Comparison of ENCODE assay signal across 8 cellular contexts in the genomic region with DNA sequence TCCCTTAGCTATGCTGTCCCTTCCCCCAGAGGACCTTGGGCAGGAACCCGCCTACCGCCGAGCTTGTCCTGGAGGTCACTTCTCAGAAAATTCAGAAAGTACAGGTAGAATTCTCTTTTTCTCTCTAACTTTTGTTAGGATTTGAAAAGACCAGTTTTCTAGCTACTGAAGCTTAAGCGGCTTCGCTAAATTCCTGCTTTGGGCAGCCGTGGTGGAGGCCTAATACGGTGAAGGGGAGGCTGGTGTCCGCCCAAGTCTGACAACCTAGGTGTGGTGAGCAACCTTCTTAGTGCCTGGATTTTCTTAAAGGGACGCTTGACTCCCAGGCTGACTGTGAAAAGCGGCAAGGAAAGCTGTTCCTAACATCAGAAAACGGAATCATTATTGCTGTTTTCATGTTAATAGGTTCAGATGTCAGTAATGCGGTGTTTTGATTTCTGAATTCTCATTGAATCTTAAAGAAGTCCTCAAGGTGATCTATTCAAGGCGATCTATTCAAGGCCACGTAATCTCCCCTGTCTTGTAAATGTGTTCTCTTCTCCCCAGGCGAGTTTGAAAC. TPM values are rescaled to one million over a fixed set of nuclear protein-coding genes. Genes with fewer than 3 reads are reported as not detected.
DNase-seq lines count a peak whose midpoint lies in the region; ATAC-seq, FAIRE-seq and TF ChIP-seq lines count a peak whose summit lies in the region.

No MANE protein-coding gene starts in this region.

- no peak for DNase-seq in AG10803 (ENCODE audit: low read depth)
- no peak for DNase-seq in astrocyte of the cerebellum (ENCODE audit: low read depth)
- no peak for DNase-seq in kidney
- DNase-seq in suprapubic skin (ENCODE audit: low spot score in 2 of 2), result no peak
- DNase-seq in EL, result no peak

- in situ Hi-C loops in astrocyte of the cerebellum (cut with HindIII; ENCODE audit: low sequenced_read_pairs), result no loop called here

- peaks cover 0 to 4% of the 10 kb centered on the region in 2 donors for H3K4me1 ChIP-seq in kidney (ENCODE audit: control insufficient read depth in 1 of 2, insufficient read depth in 1 of 2, low read depth in 1 of 2, low read length in 2 of 2)
- peaks cover 23% of the 10 kb centered on the region for H3K4me1 ChIP-seq in suprapubic skin

- H3K9ac ChIP-seq in kidney (ENCODE audit: low read length in 2 of 2), result peak overlapping the region; percentile 67 to 89

- H3K36me3 ChIP-seq in kidney (ENCODE audit: control insufficient read depth in 1 of 2, insufficient read depth in 2 of 2, low read length in 2 of 2) (no peaks in the 10 kb centered on the region), suprapubic skin (no peaks in the 10 kb centered on the region)

- intact Hi-C loops in kidney (cut with DNase I), result no loop called here

- TF ChIP-seq CTCF in AG10803 (conservative IDR thresholded peaks at IDR 0.05; ENCODE audit: low read length) (no peak), astrocyte of the cerebellum (IDR thresholded peaks at IDR 0.05; ENCODE audit: low read depth, low read length, missing control alignments) (no peak), kidney (IDR thresholded peaks at IDR 0.05; ENCODE audit: borderline replicate concordance, extremely low read depth, insufficient read depth) (no peak), suprapubic skin (IDR thresholded peaks at IDR 0.05) (no peak)

- 18% methylated on average over 15 of the region's 15 CpGs for WGBS in suprapubic skin

- peak overlapping the region; percentile 61; the same call in 1 of the 2 replicates for H3K4me3 ChIP-seq in AG10803 (ENCODE audit: low read length)
- peak overlapping the region; percentile 77 for H3K4me3 ChIP-seq in astrocyte of the cerebellum (ENCODE audit: low read depth, low read length)
- peak overlapping the region; percentile 67 to 86 for H3K4me3 ChIP-seq in kidney (ENCODE audit: low read length in 2 of 2)
- H3K4me3 ChIP-seq in suprapubic skin, result peak overlapping the region; percentile 97

- ATAC-seq in HG02938 (IDR thresholded peaks at IDR 0.05; ENCODE audit: unreplicated experiment) (peak; percentile 10), GM21737 (IDR thresholded peaks at IDR 0.05; ENCODE audit: unreplicated experiment) (no peak), HG03469 (IDR thresholded peaks at IDR 0.05; ENCODE audit: unreplicated experiment) (no peak)

- H3K27me3 ChIP-seq in suprapubic skin, result no peaks in the 10 kb centered on the region

- FAIRE-seq in kidney (lab: Jason Lieb, UNC), result no peak

- TF ChIP-seq POLR2A in suprapubic skin (IDR thresholded peaks at IDR 0.05), result no peak

- H3K9me3 ChIP-seq in kidney (ENCODE audit: control insufficient read depth in 1 of 2, low read length in 2 of 2) (no peaks in the 10 kb centered on the region), suprapubic skin (no peaks in the 10 kb centered on the region)

- H3K27ac ChIP-seq in kidney (ENCODE audit: low read depth in 2 of 2, low read length in 2 of 2) (peak overlapping the region; percentile 89 to 91), suprapubic skin (peak overlapping the region; percentile 93)

- TF ChIP-seq EP300 in suprapubic skin (IDR thresholded peaks at IDR 0.05), result no peak

RNA-seq across cellular contexts. Expression of a gene that starts 0.8 kb away (rescaled TPM):
- total RNA-seq in kidney, result 55.5 TPM
- polyA plus RNA-seq in kidney (ENCODE audit: insufficient read depth, low read depth, low replicate concordance), result 4.9 TPM
- 10 to 100 TPM; 42.6 to 69.4 (median 47.3) TPM for total RNA-seq in suprapubic skin
